Comparison of ENCODE assay signal across 27 cellular contexts in the genomic region with DNA sequence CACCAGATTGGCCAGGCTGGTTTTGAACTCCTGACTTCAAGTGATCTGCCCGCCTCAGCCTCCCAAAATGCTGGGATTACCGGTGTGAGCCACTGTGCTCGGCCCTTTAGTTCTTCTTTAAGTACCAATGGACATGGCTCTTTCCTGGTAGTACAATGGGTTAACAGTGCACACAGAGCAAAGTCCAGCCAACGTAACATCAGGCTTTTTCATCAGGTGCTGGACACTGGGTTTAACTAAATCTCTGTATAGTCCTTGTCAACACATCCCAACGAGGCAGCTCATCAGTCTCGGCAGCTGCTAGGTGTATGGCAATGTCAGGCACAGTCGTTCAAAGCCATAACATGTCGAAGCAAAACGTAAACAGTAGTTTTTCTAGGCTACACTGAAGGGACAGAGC.
"Had no signal": no experiment of that assay in that cellular context is flagged by ENCODE, and none has a peak within 500 bp of the region (broad histone marks: within the 10 kb centered on the region; RNA-seq: fewer than 3 reads in every experiment).

No MANE protein-coding gene starts in this region.

- H3K27ac ChIP-seq: heart right ventricle, left ventricle myocardium inferior, pancreas, skin epidermis, stomach had no signal

- H3K4me3 ChIP-seq: heart right ventricle, left ventricle myocardium inferior, pancreas, skin epidermis, stomach had no signal

- H3K27ac Mint-ChIP-seq: activated CD4-positive, alpha-beta memory T cell treated with anti-CD3 and anti-CD28 coated beads for 36 hours; activated naive CD4-positive, alpha-beta T cell treated with anti-CD3 and anti-CD28 coated beads for 36 hours; activated naive CD8-positive, alpha-beta T cell treated with anti-CD3 and anti-CD28 coated beads, Interleukin-2, amount 10 ng/mL, durations not matched to agents 7 days and 5 days; activated T-cell treated with anti-CD3 and anti-CD28 coated beads, Interleukin-2, amount 50 U/mL, for 72 hours; mesothelial cell of epicardium; stimulated activated memory B cell treated with anti-CD40 and anti-IgM and Interleukin-4, amounts not matched to agents 10 μg/mL and 1 μg/mL and 100 μg/mL, for 72 hours; T-helper 1 cell treated with Interleukin-12 subunit alpha and Interleukin-12 subunit beta and Interleukin-4 antibody, amounts not matched to agents 30 μg/mL and 1 μg/mL, for 36 hours had no signal

- DNase-seq: activated CD4-positive, alpha-beta memory T cell treated with anti-CD3 and anti-CD28 coated beads for 36 hours; activated CD4-positive, alpha-beta T cell treated with anti-CD3 and anti-CD28 coated beads for 48 hours; activated effector memory CD4-positive, alpha-beta T cell treated with Interleukin-2 at 50 U/mL for 16 hours; activated naive CD4-positive, alpha-beta T cell treated with anti-CD3 and anti-CD28 coated beads for 36 hours; activated naive CD8-positive, alpha-beta T cell treated with anti-CD3 and anti-CD28 coated beads, Interleukin-2, amount 10 ng/mL, durations not matched to agents 7 days and 5 days; activated T-cell treated with anti-CD3 and anti-CD28 coated beads, Interleukin-2, amount 50 U/mL, for 72 hours; amygdala; cerebellar nuclear complex; effector CD4-positive, alpha-beta T cell; erythroblast; foreskin fibroblast; heart right ventricle; left ventricle myocardium inferior; mammary epithelial cell; pancreas; right cardiac atrium; stimulated activated CD4-positive, alpha-beta T cell treated with anti-CD3 and anti-CD28 coated beads, Interleukin-2, amount 100 ng/mL, for 24 hours; stomach; T1000; trophoblast cell had no signal

- H3K9me3 Mint-ChIP-seq: activated CD4-positive, alpha-beta memory T cell treated with anti-CD3 and anti-CD28 coated beads for 36 hours; activated naive CD4-positive, alpha-beta T cell treated with anti-CD3 and anti-CD28 coated beads for 36 hours; activated naive CD8-positive, alpha-beta T cell treated with anti-CD3 and anti-CD28 coated beads, Interleukin-2, amount 10 ng/mL, durations not matched to agents 7 days and 5 days; activated T-cell treated with anti-CD3 and anti-CD28 coated beads, Interleukin-2, amount 50 U/mL, for 72 hours; stimulated activated memory B cell treated with anti-CD40 and anti-IgM and Interleukin-4, amounts not matched to agents 10 μg/mL and 1 μg/mL and 100 μg/mL, for 72 hours; T-helper 1 cell treated with Interleukin-12 subunit alpha and Interleukin-12 subunit beta and Interleukin-4 antibody, amounts not matched to agents 30 μg/mL and 1 μg/mL, for 36 hours had no signal

- H3K4me3 Mint-ChIP-seq: activated CD4-positive, alpha-beta memory T cell treated with anti-CD3 and anti-CD28 coated beads for 36 hours; activated naive CD4-positive, alpha-beta T cell treated with anti-CD3 and anti-CD28 coated beads for 36 hours; activated naive CD8-positive, alpha-beta T cell treated with anti-CD3 and anti-CD28 coated beads, Interleukin-2, amount 10 ng/mL, durations not matched to agents 7 days and 5 days; activated T-cell treated with anti-CD3 and anti-CD28 coated beads, Interleukin-2, amount 50 U/mL, for 72 hours; mesothelial cell of epicardium; nephron; stimulated activated memory B cell treated with anti-CD40 and anti-IgM and Interleukin-4, amounts not matched to agents 10 μg/mL and 1 μg/mL and 100 μg/mL, for 72 hours; T-helper 1 cell treated with Interleukin-12 subunit alpha and Interleukin-12 subunit beta and Interleukin-4 antibody, amounts not matched to agents 30 μg/mL and 1 μg/mL, for 36 hours had no signal

- H3K4me1 Mint-ChIP-seq: activated naive CD8-positive, alpha-beta T cell treated with anti-CD3 and anti-CD28 coated beads, Interleukin-2, amount 10 ng/mL, durations not matched to agents 7 days and 5 days; stimulated activated memory B cell treated with anti-CD40 and anti-IgM and Interleukin-4, amounts not matched to agents 10 μg/mL and 1 μg/mL and 100 μg/mL, for 72 hours had no signal

- FAIRE-seq: endometrium, keratinocyte, pancreas had no signal

- H3K27me3 Mint-ChIP-seq: activated CD4-positive, alpha-beta memory T cell treated with anti-CD3 and anti-CD28 coated beads for 36 hours; activated naive CD8-positive, alpha-beta T cell treated with anti-CD3 and anti-CD28 coated beads, Interleukin-2, amount 10 ng/mL, durations not matched to agents 7 days and 5 days; stimulated activated memory B cell treated with anti-CD40 and anti-IgM and Interleukin-4, amounts not matched to agents 10 μg/mL and 1 μg/mL and 100 μg/mL, for 72 hours had no signal
